Comparison of ENCODE assay signal across 11 cellular contexts in the genomic region with DNA sequence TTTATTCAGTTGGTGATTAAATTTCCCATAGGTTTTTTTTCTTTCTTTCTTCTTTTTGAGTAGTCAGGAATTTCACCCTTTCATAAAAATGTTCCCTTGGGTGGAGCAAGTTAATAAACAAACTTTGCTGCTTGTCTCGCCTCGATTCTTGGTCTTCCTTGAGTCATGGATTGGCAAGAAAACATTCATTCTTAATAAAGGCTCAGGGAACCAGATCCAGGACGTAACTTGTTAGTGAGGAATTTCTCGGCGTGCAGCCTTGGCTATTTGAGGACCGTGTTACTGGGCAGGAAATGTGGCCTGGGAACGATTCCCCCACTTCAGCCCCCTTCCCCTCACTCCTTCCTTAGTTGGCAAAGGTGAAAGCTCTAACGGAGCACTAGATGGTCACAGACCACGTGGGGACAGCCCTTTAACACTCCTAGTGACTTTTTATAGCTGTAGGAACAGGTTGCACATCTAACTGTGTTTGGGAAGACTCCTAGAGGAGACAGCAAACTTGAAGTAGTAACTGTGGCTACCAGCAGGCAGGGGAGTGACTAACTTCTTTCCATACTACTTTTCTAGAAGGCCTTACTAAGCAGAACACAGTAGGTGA.
DNase-seq lines count a peak whose midpoint lies in the region; ATAC-seq, FAIRE-seq and TF ChIP-seq lines count a peak whose summit lies in the region.
"Had no signal": no experiment of that assay in that cellular context is flagged by ENCODE, and none has a peak within 500 bp of the region (broad histone marks: within the 10 kb centered on the region; RNA-seq: fewer than 3 reads in every experiment).

No MANE protein-coding gene starts in this region.

- no peak overlapping the region for H3K27ac Mint-ChIP-seq in T-helper 2 cell treated with Interferon-gamma antibody and Interleukin-4, amounts not matched to agents 5 μg/mL and 100 μg/mL, for 36 hours

- no peaks in the 10 kb centered on the region for H3K9me3 ChIP-seq in HUES48 (ENCODE audit: control insufficient read depth, insufficient read depth, low read length)
- no peaks in the 10 kb centered on the region for H3K9me3 ChIP-seq in left lung
- no peaks in the 10 kb centered on the region for H3K9me3 ChIP-seq in thoracic aorta
- H3K9me3 ChIP-seq: ovary had no signal

- peak overlapping the region; percentile 39; the same call in 1 of the 2 replicates for H3K9ac ChIP-seq in HUES48 (ENCODE audit: low read depth, low read length)

- no peak overlapping the region for H3K4me3 Mint-ChIP-seq in T-helper 2 cell treated with Interferon-gamma antibody and Interleukin-4, amounts not matched to agents 5 μg/mL and 100 μg/mL, for 36 hours

- peak; percentile 43 for FAIRE-seq in endometrium (lab: Jason Lieb, UNC)
- FAIRE-seq: GM12892 had no signal

- TF ChIP-seq CTCF in left lung (IDR thresholded peaks at IDR 0.05), result no peak
- no peak for TF ChIP-seq CTCF in thoracic aorta (IDR thresholded peaks at IDR 0.05)

- peaks cover 65% of the 10 kb centered on the region for H3K27me3 ChIP-seq in HUES48 (ENCODE audit: control insufficient read depth, insufficient read depth, low read length)
- H3K27me3 ChIP-seq in left lung, result peaks cover 0 to 43% of the 10 kb centered on the region in 2 donors
- H3K27me3 ChIP-seq in thoracic aorta (replicated peaks; ENCODE audit: insufficient read depth), result no peaks in the 10 kb centered on the region
- H3K27me3 ChIP-seq: ovary had no signal

- H3K4me1 ChIP-seq in HUES48 (ENCODE audit: control insufficient read depth, insufficient read depth, low read length), result peaks cover 63% of the 10 kb centered on the region
- H3K4me1 ChIP-seq in left lung, result peaks cover 12 to 15% of the 10 kb centered on the region in 2 donors
- H3K4me1 ChIP-seq in thoracic aorta (ENCODE audit: control insufficient read depth in 1 of 2, low read depth in 2 of 2), result peaks cover 24 to 52% of the 10 kb centered on the region in 2 donors

- no peaks in the 10 kb centered on the region for H3K4me1 Mint-ChIP-seq in T-helper 2 cell treated with Interferon-gamma antibody and Interleukin-4, amounts not matched to agents 5 μg/mL and 100 μg/mL, for 36 hours (ENCODE audit: low read depth)

- DNase-seq in left lung (no peak), thoracic aorta (ENCODE audit: low spot score) (no peak), ecto neural progenitor cell (ENCODE audit: low spot score) (no peak), NCI-H1092 treated with DMSO at 0.1 percent for 48 hours (lab: John Stamatoyannopoulos, UW) (no peak)
- no peak for DNase-seq in T-helper 2 cell treated with Interferon-gamma antibody and Interleukin-4, amounts not matched to agents 5 μg/mL and 100 μg/mL, for 36 hours (ENCODE audit: low spot score)
- DNase-seq: central memory CD4-positive, alpha-beta T cell; ovary had no signal

- ATAC-seq in left lung, result no peak
- peak; percentile 45 for ATAC-seq in thoracic aorta (ENCODE audit: insufficient number of reproducible peaks, low FRiP score, low read depth)
- no peak for ATAC-seq in GM18909 (IDR thresholded peaks at IDR 0.05; ENCODE audit: poor library complexity, unreplicated experiment)

- intact Hi-C loops in left lung (cut with DNase I), result no loop called here

- H3K27ac ChIP-seq in HUES48 (ENCODE audit: low read depth, low read length), result peak overlapping the region; percentile 98
- peak overlapping the region; percentile 83 to 84 for H3K27ac ChIP-seq in left lung
- peak overlapping the region; percentile 78 to 92 for H3K27ac ChIP-seq in thoracic aorta
- H3K27ac ChIP-seq: ovary had no signal

- no peaks in the 10 kb centered on the region for H3K9me3 Mint-ChIP-seq in T-helper 2 cell treated with Interferon-gamma antibody and Interleukin-4, amounts not matched to agents 5 μg/mL and 100 μg/mL, for 36 hours

- peaks cover 40% of the 10 kb centered on the region for H3K27me3 Mint-ChIP-seq in T-helper 2 cell treated with Interferon-gamma antibody and Interleukin-4, amounts not matched to agents 5 μg/mL and 100 μg/mL, for 36 hours (ENCODE audit: low read depth)

- H3K36me3 Mint-ChIP-seq in T-helper 2 cell treated with Interferon-gamma antibody and Interleukin-4, amounts not matched to agents 5 μg/mL and 100 μg/mL, for 36 hours (ENCODE audit: low read depth), result no peaks in the 10 kb centered on the region

- H3K4me3 ChIP-seq in HUES48 (ENCODE audit: low read depth, low read length) (peak overlapping the region; percentile 46), left lung (peak overlapping the region in 1 of 2 donors; percentile 65), thoracic aorta (peak overlapping the region; percentile 93)
- H3K4me3 ChIP-seq: ovary had no signal

- H3K36me3 ChIP-seq in HUES48 (ENCODE audit: control insufficient read depth, insufficient read depth, low read length) (no peaks in the 10 kb centered on the region), left lung (no peaks in the 10 kb centered on the region), thoracic aorta (no peaks in the 10 kb centered on the region)
- H3K36me3 ChIP-seq: ovary had no signal
